ENCODE assay signal across 8 cellular contexts in the genomic region with DNA sequence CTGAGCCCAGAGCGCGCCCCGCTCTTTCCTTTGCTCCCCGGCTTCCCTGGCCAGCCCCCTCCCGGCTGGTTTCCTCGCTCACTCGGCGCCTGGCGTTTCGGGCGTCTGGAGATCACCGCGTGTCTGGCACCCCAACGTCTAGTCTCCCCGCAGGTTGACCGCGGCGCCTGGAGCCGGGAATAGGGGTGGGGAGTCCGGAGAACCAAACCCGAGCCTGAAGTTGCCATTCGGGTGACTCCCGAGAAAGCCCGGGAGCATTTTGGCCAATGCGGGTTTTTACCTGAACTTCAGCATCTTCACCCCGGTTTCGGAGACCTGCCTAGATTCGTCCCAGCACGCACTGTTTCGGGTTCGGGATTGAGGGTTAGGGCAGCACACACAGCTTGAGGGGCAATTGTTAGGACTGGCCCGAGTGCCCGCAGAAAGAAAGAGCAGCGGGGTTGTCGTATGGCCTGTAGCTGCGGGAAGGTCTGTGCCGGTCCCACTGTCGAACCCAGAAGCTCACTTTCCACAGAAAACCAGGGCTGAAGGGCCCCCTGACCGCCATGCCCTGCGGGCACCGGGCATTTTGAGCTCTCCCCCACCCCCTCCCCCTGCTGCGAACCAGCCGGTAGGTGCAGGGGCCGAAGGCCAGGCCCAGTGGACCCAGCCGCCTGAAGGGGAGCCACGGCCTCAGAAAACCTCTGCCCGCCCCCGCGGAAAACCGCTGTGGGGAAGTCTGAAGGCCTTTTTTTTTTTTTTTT. TPM values are rescaled to one million over a fixed set of nuclear protein-coding genes. Genes with fewer than 3 reads are reported as not detected.
DNase-seq lines count a peak whose midpoint lies in the region; ATAC-seq and TF ChIP-seq lines count a peak whose summit lies in the region.

No MANE protein-coding gene starts in this region.

- BruUV-seq in mammary epithelial cell (replicated peaks; lab: Mats Ljungman, UMichigan) = no TSS peak

- DNase-seq in AG09309 (ENCODE audit: low read depth) (no peak), RWPE2 (ENCODE audit: low spot score) (no peak), mammary epithelial cell (no peak), uterus (no peak), NCI-H1417 (lab: John Stamatoyannopoulos, UW) (no peak), NOMO-1 (lab: John Stamatoyannopoulos, UW; ENCODE audit: unreplicated experiment in 2 of 2) (no peak)
- DNase-seq in naive thymus-derived CD8-positive, alpha-beta T cell = peak in 5 of 10 donors; percentile 16 to 36 (median 31)

- intact Hi-C loops in mammary epithelial cell (cut with micrococcal nuclease) = no loop called here
- intact Hi-C loops in uterus (cut with DNase I; ENCODE audit: low total_unique reads) = loop anchor here (5.0 kb wide), 1 partner anchor 41 kb away; no protein-coding TSS in a partner anchor

- H2AFZ ChIP-seq in mammary epithelial cell (ENCODE audit: low read depth, low read length) = peak overlapping the region; percentile 82

- H3K36me3 Mint-ChIP-seq in naive thymus-derived CD8-positive, alpha-beta T cell = peaks cover 0 to 9% (median 3%) of the 10 kb centered on the region in 3 donors

- TF ChIP-seq POLR2A in uterus (IDR thresholded peaks at IDR 0.05) = no peak

- H3K4me3 Mint-ChIP-seq in naive thymus-derived CD8-positive, alpha-beta T cell = peak overlapping the region; percentile 84 to 96 (median 92)

- H3K4me1 ChIP-seq in RWPE2 (ENCODE audit: insufficient read depth, poor library complexity, severe bottlenecking) (no peaks in the 10 kb centered on the region), mammary epithelial cell (ENCODE audit: insufficient read depth, low read length) (peaks cover 37% of the 10 kb centered on the region), uterus (peaks cover 3 to 18% of the 10 kb centered on the region in 2 donors)

- H3K4me3 ChIP-seq in AG09309 (ENCODE audit: control insufficient read depth, low read depth, low read length) (peak overlapping the region; percentile 59), RWPE2 (ENCODE audit: severe bottlenecking) (peak overlapping the region; percentile 99), mammary epithelial cell (replicated peaks in 1 of 3; ENCODE audit: insufficient read depth in 1 of 3, low read depth in 2 of 3, low read length in 3 of 3) (peak overlapping the region; percentile 75 to 88 (median 80)), uterus (peak overlapping the region; percentile 72 to 94)

- TF ChIP-seq CTCF in AG09309 (IDR thresholded peaks at IDR 0.05; ENCODE audit: control insufficient read depth, insufficient read depth, low read depth, low read length, missing control alignments) (no peak), RWPE2 (IDR thresholded peaks at IDR 0.05; ENCODE audit: poor library complexity, severe bottlenecking) (no peak), mammary epithelial cell (conservative IDR thresholded peaks at IDR 0.05 in 1 of 2, IDR thresholded peaks at IDR 0.05 in 1 of 2; ENCODE audit: extremely low read depth in 1 of 2, insufficient read depth in 1 of 2, low read depth in 1 of 2, low read length in 2 of 2) (no peak), uterus (IDR thresholded peaks at IDR 0.05) (no peak)

- H3K27ac ChIP-seq in RWPE2 (ENCODE audit: poor library complexity, severe bottlenecking) = no peak overlapping the region
- H3K27ac ChIP-seq in mammary epithelial cell (ENCODE audit: insufficient read depth, low read depth, low read length) = no peak overlapping the region
- H3K27ac ChIP-seq in uterus = peak overlapping the region; percentile 85 to 90

- H3K27ac Mint-ChIP-seq in naive thymus-derived CD8-positive, alpha-beta T cell = peak overlapping the region in 2 of 10 donors; percentile 48 to 67

- no peaks in the 10 kb centered on the region for H3K27me3 ChIP-seq in RWPE2 (ENCODE audit: insufficient read depth, poor library complexity, severe bottlenecking)
- no peaks in the 10 kb centered on the region for H3K27me3 ChIP-seq in mammary epithelial cell (ENCODE audit: insufficient read depth, low read length)
- H3K27me3 ChIP-seq in uterus = no peaks in the 10 kb centered on the region

- CTCF ChIA-PET in mammary epithelial cell (lab: Charles Lee; ENCODE audit: low non-redundant PET) = no interaction called here

- peaks cover 12 to 55% (median 17%) of the 10 kb centered on the region in 5 donors for H3K27me3 Mint-ChIP-seq in naive thymus-derived CD8-positive, alpha-beta T cell

- H3K9me3 ChIP-seq in RWPE2 (ENCODE audit: severe bottlenecking) (no peaks in the 10 kb centered on the region), mammary epithelial cell (replicated peaks; ENCODE audit: insufficient read depth, low read length) (no peaks in the 10 kb centered on the region), uterus (no peaks in the 10 kb centered on the region)

- 12% methylated on average over 35 of the region's 50 CpGs for WGBS in mammary epithelial cell (ENCODE audit: low coverage, missing lambda C conversion rate)

- dilution Hi-C loops in mammary epithelial cell (cut with HindIII; ENCODE audit: low sequenced_read_pairs) = no loop called here

- peak overlapping the region; percentile 22 for H3K9ac ChIP-seq in mammary epithelial cell (ENCODE audit: insufficient read depth, low read length)

- POLR2A ChIA-PET in naive thymus-derived CD8-positive, alpha-beta T cell (lab: Charles Lee) = interaction anchor here (0.7 kb wide), 1 partner anchor 17 kb away, joined by 6 read pairs; no protein-coding TSS in a partner anchor

- no peaks in the 10 kb centered on the region for H4K20me1 ChIP-seq in mammary epithelial cell (ENCODE audit: insufficient read depth, low read length)

- peaks cover 7 to 40% (median 27%) of the 10 kb centered on the region in 4 donors for H3K4me1 Mint-ChIP-seq in naive thymus-derived CD8-positive, alpha-beta T cell

- no peaks in the 10 kb centered on the region for H3K9me3 Mint-ChIP-seq in naive thymus-derived CD8-positive, alpha-beta T cell

- no peak for ATAC-seq in RWPE2 (ENCODE audit: low read depth)
- ATAC-seq in naive thymus-derived CD8-positive, alpha-beta T cell = no peak
- ATAC-seq in HG02798 (IDR thresholded peaks at IDR 0.05; ENCODE audit: poor library complexity, unreplicated experiment) = no peak

- in situ Hi-C loops in mammary epithelial cell (cut with MboI; ENCODE audit: low sequenced_read_pairs in 2 of 2) = no loop called here

- H3K79me2 ChIP-seq in mammary epithelial cell (ENCODE audit: insufficient read depth, low read length) = peaks cover 71% of the 10 kb centered on the region

- H3K36me3 ChIP-seq in RWPE2 (ENCODE audit: low read depth) (peaks cover 3% of the 10 kb centered on the region; the same call in 1 of the 2 replicates), mammary epithelial cell (ENCODE audit: insufficient read depth, low read length) (peaks cover 2% of the 10 kb centered on the region), uterus (no peaks in the 10 kb centered on the region)

- H3K4me2 ChIP-seq in mammary epithelial cell (ENCODE audit: insufficient read depth, low read depth, low read length) = peak overlapping the region; percentile 97

RNA-seq across cellular contexts. Expression of a gene that starts 2.1 kb away (rescaled TPM):
- total RNA-seq in mammary epithelial cell (10 to 100 TPM in 1 of 2 donors, 1 to 10 TPM in 1; 5.0 to 19.2 TPM), uterus (10 to 100 TPM in 2 of 4 donors, 1 to 10 TPM in 2; 3.8 to 50.1 (median 9.4) TPM)
- 5.7 TPM for polyA plus RNA-seq in mammary epithelial cell
- polyA minus RNA-seq in mammary epithelial cell = 8.4 TPM
- total RNA-seq in naive thymus-derived CD8-positive, alpha-beta T cell = 1 to 10 TPM; 3.9 to 5.1 TPM
- polyA plus RNA-seq in naive thymus-derived CD8-positive, alpha-beta T cell = under 1 TPM; 0.07 to 0.19 (median 0.15) TPM

Comparison
In these comparisons a context has a peak if more than half of its experiments do, and no peak if none do; other contexts are left out.
1. H3K27ac ChIP-seq: peak in uterus (2 of 2); none in RWPE2 (single experiment) and mammary epithelial cell (single experiment).
2. Peak in every context shown above with its lines, with median percentiles within 50 percentile points of each other: H3K4me3 ChIP-seq.